In genomic region chr15:64774556-64775523, GRCh38 we compare ENCODE assay signal across 9 cellular contexts. TPM values are rescaled to one million over a fixed set of nuclear protein-coding genes. Genes with fewer than 3 reads are reported as not detected.
DNase-seq lines count a peak whose midpoint lies in the region; ATAC-seq, FAIRE-seq and TF ChIP-seq lines count a peak whose summit lies in the region.
"Had no signal": no experiment of that assay in that cellular context is flagged by ENCODE, and none has a peak within 500 bp of the region (broad histone marks: within the 10 kb centered on the region; RNA-seq: fewer than 3 reads in every experiment).

No MANE protein-coding gene starts in this region.

- no peak for TF ChIP-seq CTCF in 22Rv1 (IDR thresholded peaks at IDR 0.05)

- peaks cover 5 to 15% (median 12%) of the 10 kb centered on the region in 3 donors for H3K27me3 Mint-ChIP-seq in immature natural killer cell (ENCODE audit: low read depth in 3 of 3)

- DNase-seq in H54 (ENCODE audit: insufficient read length, low spot score) (peak; percentile 30), immature natural killer cell (peak in 2 of 3 donors; percentile 10 to 16), NCI-H1436 (lab: John Stamatoyannopoulos, UW) (no peak), HT-29 (ENCODE audit: low spot score) (no peak), H4 (ENCODE audit: low spot score) (no peak)
- peak in 1 of 2 donors; percentile 17 for DNase-seq in activated naive CD4-positive, alpha-beta T cell treated with anti-CD3 and anti-CD28 coated beads, Interleukin-2, amount 50 U/mL, for 72 hours (ENCODE audit: low spot score in 2 of 2)
- DNase-seq in stimulated activated naive CD8-positive, alpha-beta T cell treated with anti-CD3 and anti-CD28 coated beads, Interleukin-15, Interleukin-2, amounts not matched to agents 100 U/mL and 50 U/mL, for 24 hours, result peak; percentile 20

- H3K36me3 Mint-ChIP-seq in activated naive CD4-positive, alpha-beta T cell treated with anti-CD3 and anti-CD28 coated beads, Interleukin-2, amount 50 U/mL, for 72 hours, result no peaks in the 10 kb centered on the region
- H3K36me3 Mint-ChIP-seq in immature natural killer cell, result no peaks in the 10 kb centered on the region

- FAIRE-seq in H54 (lab: Jason Lieb, UNC), result no peak

- TF ChIP-seq POLR2A in H54 (IDR thresholded peaks at IDR 0.05; ENCODE audit: low read depth, low read length), result no peak

- H3K27ac ChIP-seq in 22Rv1, result peak overlapping the region; percentile 45; the same call in 1 of the 2 replicates
- H3K27ac ChIP-seq: epithelial cell of prostate had no signal

- peak overlapping the region; percentile 76 to 90 (median 84) for H3K4me3 Mint-ChIP-seq in immature natural killer cell

- ATAC-seq in activated naive CD4-positive, alpha-beta T cell treated with anti-CD3 and anti-CD28 coated beads, Interleukin-2, amount 50 U/mL, for 72 hours, result peak; percentile 34 to 52
- ATAC-seq in stimulated activated naive CD8-positive, alpha-beta T cell treated with anti-CD3 and anti-CD28 coated beads, Interleukin-15, Interleukin-2, amounts not matched to agents 100 U/mL and 50 U/mL, for 24 hours, result peak; percentile 15

- H3K9me3 Mint-ChIP-seq in activated naive CD4-positive, alpha-beta T cell treated with anti-CD3 and anti-CD28 coated beads, Interleukin-2, amount 50 U/mL, for 72 hours, result no peaks in the 10 kb centered on the region
- H3K9me3 Mint-ChIP-seq in immature natural killer cell, result no peaks in the 10 kb centered on the region

- H3K4me1 Mint-ChIP-seq in immature natural killer cell, result peaks cover 11 to 18% of the 10 kb centered on the region in 2 donors

- H3K27ac Mint-ChIP-seq in activated naive CD4-positive, alpha-beta T cell treated with anti-CD3 and anti-CD28 coated beads, Interleukin-2, amount 50 U/mL, for 72 hours, result no peak overlapping the region
- peak overlapping the region in 5 of 6 donors; percentile 56 to 94 (median 88) for H3K27ac Mint-ChIP-seq in immature natural killer cell

RNA-seq across cellular contexts. Expression of gene RBPMS2, which starts 0.5 kb away (rescaled TPM):
- total RNA-seq in activated naive CD4-positive, alpha-beta T cell treated with anti-CD3 and anti-CD28 coated beads, Interleukin-2, amount 50 U/mL, for 72 hours, result not detected
- polyA plus RNA-seq in immature natural killer cell, result 1 to 10 TPM in 2 of 3 donors, under 1 TPM in 1; 0.22 to 2.9 (median 1.2) TPM
- total RNA-seq in HT-29 (2014; rRNA removed; shearing (Covaris generic)), result not detected in 2 replicates
- 0.48 TPM in 1 of 2 replicates, not detected in the other for total RNA-seq in H4 (2014; rRNA removed; shearing (Covaris generic))

RNA-seq across cellular contexts. Expression of gene PIF1, which starts 50.6 kb away (rescaled TPM):
- 10 to 100 TPM; 47.5 to 56.0 TPM for total RNA-seq in activated naive CD4-positive, alpha-beta T cell treated with anti-CD3 and anti-CD28 coated beads, Interleukin-2, amount 50 U/mL, for 72 hours
- 1 to 10 TPM; 1.1 to 2.5 (median 2.1) TPM for polyA plus RNA-seq in immature natural killer cell
- 66.2 and 77.4 TPM in 2 replicates for total RNA-seq in HT-29 (2014; rRNA removed; shearing (Covaris generic))
- 5.4 and 15.5 TPM in 2 replicates for total RNA-seq in H4 (2014; rRNA removed; shearing (Covaris generic))

Comparison
In these comparisons a context has a peak if more than half of its experiments do, and no peak if none do; other contexts are left out.
1. DNase-seq: peak in H54 (single experiment), immature natural killer cell (2 of 3) and stimulated activated naive CD8-positive, alpha-beta T cell treated with anti-CD3 and anti-CD28 coated beads, Interleukin-15, Interleukin-2, amounts not matched to agents 100 U/mL and 50 U/mL, for 24 hours (single experiment); none in NCI-H1436 (single experiment), HT-29 (single experiment) and H4 (single experiment).
2. H3K27ac Mint-ChIP-seq: peak in immature natural killer cell (5 of 6); none in activated naive CD4-positive, alpha-beta T cell treated with anti-CD3 and anti-CD28 coated beads, Interleukin-2, amount 50 U/mL, for 72 hours (0 of 2).